24 cellular contexts compared by ENCODE assay signal in the genomic region with DNA sequence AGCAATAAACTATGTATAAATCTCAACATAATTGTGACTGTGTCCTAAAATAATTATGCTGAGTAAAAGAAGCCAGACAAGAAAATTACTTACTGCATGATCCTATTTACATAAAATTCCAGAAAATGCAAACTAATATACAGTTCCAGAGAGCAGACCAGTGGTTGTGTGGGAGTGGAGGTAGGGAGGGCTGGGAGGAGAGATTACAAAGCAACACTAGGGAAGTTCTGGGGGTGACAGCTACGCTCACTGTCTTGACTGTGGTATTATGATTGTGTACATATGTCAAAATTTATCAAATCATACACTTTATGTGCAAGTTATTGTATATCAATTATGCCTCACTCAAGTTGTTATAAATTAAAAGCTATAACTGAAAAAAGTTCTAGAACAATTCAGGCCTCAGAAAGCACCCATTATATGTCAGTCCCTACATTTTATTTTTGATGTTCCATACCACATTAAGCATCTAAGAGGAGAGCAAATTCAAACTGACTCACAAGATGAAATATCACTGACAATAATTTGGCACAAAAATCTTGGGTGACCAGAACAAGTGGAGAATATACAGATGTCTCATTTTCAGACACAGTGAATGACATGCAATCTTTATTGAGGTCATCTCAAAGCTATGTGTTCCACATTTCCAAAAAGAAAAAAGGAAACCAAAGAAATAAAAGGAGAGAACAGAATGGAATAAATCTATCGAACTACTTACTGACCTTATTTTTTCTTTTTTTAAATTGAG.
DNase-seq lines count a peak whose midpoint lies in the region; ATAC-seq and TF ChIP-seq lines count a peak whose summit lies in the region.
"Had no signal": no experiment of that assay in that cellular context is flagged by ENCODE, and none has a peak within 500 bp of the region (broad histone marks: within the 10 kb centered on the region; RNA-seq: fewer than 3 reads in every experiment).

No MANE protein-coding gene starts in this region.

- WGBS in IMR-90 (ENCODE audit: extremely low coverage in 2 of 2, insufficient read length in 1 of 2), 2 experiments: no CpG with 5 or more reads among the region's 2 CpGs

- CTCF ChIA-PET in IMR-90 (lab: Yijun Ruan, JAX): no interaction called here

- no peak overlapping the region for H3K27ac ChIP-seq in IMR-90 (ENCODE audit: insufficient read depth, low read length)
- H3K27ac ChIP-seq in upper lobe of right lung: no peak overlapping the region
- H3K27ac ChIP-seq: left ventricle myocardium inferior, SJCRH30, VCaP had no signal

- no peak overlapping the region for H3K18ac ChIP-seq in IMR-90 (ENCODE audit: low read depth, low read length)

- no peak overlapping the region for H2BK20ac ChIP-seq in IMR-90 (ENCODE audit: low read depth, low read length)

- H3K4me3 Mint-ChIP-seq in activated T-helper 2 cell treated with anti-CD3 and anti-CD28 coated beads, Interferon-gamma antibody, Interleukin-2, Interleukin-4, amounts not matched to agents 10 μg/mL and 5 μg/mL and 100 μg/mL, durations not matched to agents 14 hours and 24 hours and 36 hours (ENCODE audit: low read depth): no peak overlapping the region
- H3K4me3 Mint-ChIP-seq: central memory CD8-positive, alpha-beta T cell had no signal

- BruUV-seq in IMR-90 (replicated peaks; lab: Mats Ljungman, UMichigan): no TSS peak

- no peak overlapping the region for H2BK120ac ChIP-seq in IMR-90 (ENCODE audit: low read depth, low read length)

- H2BK15ac ChIP-seq in IMR-90 (ENCODE audit: low read depth, low read length): no peak overlapping the region

- H3K9me3 Mint-ChIP-seq in activated T-helper 2 cell treated with anti-CD3 and anti-CD28 coated beads, Interferon-gamma antibody, Interleukin-2, Interleukin-4, amounts not matched to agents 10 μg/mL and 5 μg/mL and 100 μg/mL, durations not matched to agents 14 hours and 24 hours and 36 hours: no peaks in the 10 kb centered on the region
- H3K9me3 Mint-ChIP-seq: central memory CD8-positive, alpha-beta T cell; naive B cell had no signal

- no peak overlapping the region for H3K27ac Mint-ChIP-seq in activated T-helper 2 cell treated with anti-CD3 and anti-CD28 coated beads, Interferon-gamma antibody, Interleukin-2, Interleukin-4, amounts not matched to agents 10 μg/mL and 5 μg/mL and 100 μg/mL, durations not matched to agents 14 hours and 24 hours and 36 hours

- H3K9me1 ChIP-seq in IMR-90 (ENCODE audit: insufficient read depth, low read length): peaks cover 18% of the 10 kb centered on the region

- ATAC-seq in IMR-90 (ENCODE audit: low read depth) (no peak), SK-N-SH treated with all-trans-retinoic acid at 6 μM for 48 hours (peak; percentile 10; the same call in 2 of the 3 replicates), upper lobe of right lung (peak; percentile 42)

- TF ChIP-seq CTCF in IMR-90 (conservative IDR thresholded peaks at IDR 0.05; ENCODE audit: low read depth, low read length): no peak
- no peak for TF ChIP-seq CTCF in upper lobe of right lung (IDR thresholded peaks at IDR 0.05)
- no peak for TF ChIP-seq CTCF in GM20000 (IDR thresholded peaks at IDR 0.05; ENCODE audit: extremely low read depth, missing control alignments)

- H3K79me1 ChIP-seq in IMR-90 (ENCODE audit: low read depth in 1 of 2, low read length in 2 of 2): peaks cover 0 to 24% of the 10 kb centered on the region in 2 experiments; a peak in 3 of 4 replicates

- no peak for TF ChIP-seq RAD21 in IMR-90 (IDR thresholded peaks at IDR 0.05; ENCODE audit: low read length)

- H3K36me3 ChIP-seq in IMR-90 (ENCODE audit: control insufficient read depth, insufficient read depth, low read length) (peaks cover 35% of the 10 kb centered on the region), upper lobe of right lung (peaks cover 3% of the 10 kb centered on the region)
- H3K36me3 ChIP-seq: left ventricle myocardium inferior had no signal

- 0 out of 2 replicates have a peak overlapping the region, but pooled peaks have one; percentile 31 for H3K14ac ChIP-seq in IMR-90 (replicated peaks; ENCODE audit: low read depth, low read length)

- peaks cover 10% of the 10 kb centered on the region for H3K4me1 ChIP-seq in IMR-90 (ENCODE audit: control insufficient read depth, insufficient read depth, low read length)
- H3K4me1 ChIP-seq in upper lobe of right lung: peaks cover 19% of the 10 kb centered on the region
- H3K4me1 ChIP-seq: SJCRH30 had no signal

- no peak overlapping the region for H2AK5ac ChIP-seq in IMR-90 (ENCODE audit: low read depth, low read length)

- peaks cover 2% of the 10 kb centered on the region for H3K4me1 Mint-ChIP-seq in activated T-helper 2 cell treated with anti-CD3 and anti-CD28 coated beads, Interferon-gamma antibody, Interleukin-2, Interleukin-4, amounts not matched to agents 10 μg/mL and 5 μg/mL and 100 μg/mL, durations not matched to agents 14 hours and 24 hours and 36 hours (ENCODE audit: low read depth)
- H3K4me1 Mint-ChIP-seq: central memory CD8-positive, alpha-beta T cell; naive B cell had no signal

- DNase-seq in IMR-90 (peak; percentile 49), dedifferentiated amniotic fluid mesenchymal stem cell (ENCODE audit: extremely low spot score) (peak; percentile 39), upper lobe of right lung (no peak), ureter (ENCODE audit: low spot score) (no peak), GM20000 (ENCODE audit: low spot score) (no peak)
- DNase-seq in activated T-helper 2 cell treated with anti-CD3 and anti-CD28 coated beads, Interferon-gamma antibody, Interleukin-2, Interleukin-4, amounts not matched to agents 10 μg/mL and 5 μg/mL and 100 μg/mL, durations not matched to agents 14 hours and 24 hours and 36 hours (ENCODE audit: low spot score): no peak
- DNase-seq: activated CD4-positive, alpha-beta T cell treated with anti-CD3 and anti-CD28 coated beads for 4 hours; activated CD8-positive, alpha-beta memory T cell treated with anti-CD3 and anti-CD28 coated beads for 24 hours; activated gamma-delta T cell; activated T-cell treated with anti-CD3 and anti-CD28 coated beads, Interleukin-2, amount 50 U/mL, for 1 hour; C1 segment of cervical spinal cord; DND-41; left ventricle myocardium inferior; MV-4-11; naive B cell; NCI-H1694; NCI-H510A; occipital lobe; SJCRH30; stimulated activated CD4-positive, alpha-beta T cell treated with anti-CD3 and anti-CD28 coated beads, Interleukin-2, amount 100 ng/mL, for 24 hours; tibial artery had no signal

- intact Hi-C loops in IMR-90 (cut with micrococcal nuclease) (no loop called here), upper lobe of right lung (cut with DNase I) (no loop called here)
- intact Hi-C loops in activated T-helper 2 cell treated with anti-CD3 and anti-CD28 coated beads, Interferon-gamma antibody, Interleukin-2, Interleukin-4, amounts not matched to agents 10 μg/mL and 5 μg/mL and 100 μg/mL, durations not matched to agents 14 hours and 24 hours and 36 hours (cut with micrococcal nuclease): no loop called here

- no peaks in the 10 kb centered on the region; the same call in 1 of the 2 replicates for H4K20me1 ChIP-seq in IMR-90 (ENCODE audit: insufficient read depth, low read length)

- POLR2A ChIA-PET in IMR-90 (lab: Charles Lee; ENCODE audit: unreplicated experiment): no interaction called here

- dilution Hi-C loops in IMR-90 (cut with HindIII; ENCODE audit: low sequenced_read_pairs, unreplicated experiment): no loop called here

- no peak overlapping the region for H3K9ac ChIP-seq in IMR-90 (ENCODE audit: low read depth, low read length)

- no peaks in the 10 kb centered on the region for H3K27me3 ChIP-seq in IMR-90 (ENCODE audit: control insufficient read depth, insufficient read depth, low read length)
- H3K27me3 ChIP-seq in upper lobe of right lung: no peaks in the 10 kb centered on the region
- H3K27me3 ChIP-seq: SJCRH30, tibial artery had no signal

- H3K56ac ChIP-seq in IMR-90 (ENCODE audit: extremely low read depth, insufficient read depth, low read length): no peak overlapping the region

- no peak overlapping the region for H2BK5ac ChIP-seq in IMR-90 (ENCODE audit: low read depth, low read length, poor library complexity, severe bottlenecking)

- H4K5ac ChIP-seq in IMR-90 (ENCODE audit: low read depth, low read length): no peak overlapping the region

- no peaks in the 10 kb centered on the region for H3K9me3 ChIP-seq in IMR-90 (ENCODE audit: control insufficient read depth, insufficient read depth, low read length)
- H3K9me3 ChIP-seq in upper lobe of right lung: no peaks in the 10 kb centered on the region
- H3K9me3 ChIP-seq: left ventricle myocardium inferior, SJCRH30, tibial artery had no signal

- H3K4me3 ChIP-seq in IMR-90 (ENCODE audit: insufficient read depth, low read depth, low read length) (no peak overlapping the region), upper lobe of right lung (no peak overlapping the region)
- H3K4me3 ChIP-seq: left ventricle myocardium inferior, SJCRH30, tibial artery had no signal

- H3K23ac ChIP-seq in IMR-90 (ENCODE audit: low read depth, low read length): no peak overlapping the region

- H3K27me3 Mint-ChIP-seq in activated T-helper 2 cell treated with anti-CD3 and anti-CD28 coated beads, Interferon-gamma antibody, Interleukin-2, Interleukin-4, amounts not matched to agents 10 μg/mL and 5 μg/mL and 100 μg/mL, durations not matched to agents 14 hours and 24 hours and 36 hours (ENCODE audit: low read depth): peaks cover 18% of the 10 kb centered on the region

- no peak overlapping the region for H4K91ac ChIP-seq in IMR-90 (ENCODE audit: insufficient read depth, low read depth, low read length)

- H2AFZ ChIP-seq in IMR-90 (replicated peaks; ENCODE audit: low read length, poor library complexity): no peak overlapping the region

- H4K8ac ChIP-seq in IMR-90 (ENCODE audit: low read depth in 2 of 2, low read length in 2 of 2): no peak overlapping the region

- in situ Hi-C loops in IMR-90 (cut with MboI; ENCODE audit: low sequenced_read_pairs): no loop called here

- H2AK9ac ChIP-seq in IMR-90 (replicated peaks; ENCODE audit: low read depth, low read length, poor library complexity): no peak overlapping the region

- H3K36me3 Mint-ChIP-seq in activated T-helper 2 cell treated with anti-CD3 and anti-CD28 coated beads, Interferon-gamma antibody, Interleukin-2, Interleukin-4, amounts not matched to agents 10 μg/mL and 5 μg/mL and 100 μg/mL, durations not matched to agents 14 hours and 24 hours and 36 hours (ENCODE audit: low read depth): no peaks in the 10 kb centered on the region
- H3K36me3 Mint-ChIP-seq: naive B cell had no signal

- no peak overlapping the region for H3K4me2 ChIP-seq in IMR-90 (ENCODE audit: low read depth, low read length)

- peak overlapping the region; percentile 39; the same call in 1 of the 2 replicates for H3K4ac ChIP-seq in IMR-90 (ENCODE audit: low read depth, low read length)

- no peak for TF ChIP-seq POLR2A in IMR-90 (IDR thresholded peaks at IDR 0.05; ENCODE audit: low read depth, low read length)

TF ChIP-seq in IMR-90, 13 proteins besides CTCF, POLR2A, EP300 and RAD21 (continues in another document):
- no peak for TF ChIP-seq MXI1 (IDR thresholded peaks at IDR 0.05; ENCODE audit: borderline replicate concordance, low read depth, low read length)
- TF ChIP-seq FOS (IDR thresholded peaks at IDR 0.05; ENCODE audit: low read depth, low read length): no peak

TF ChIP-seq in SK-N-SH treated with all-trans-retinoic acid at 6 μM for 48 hours, 23 proteins besides CTCF, POLR2A, EP300 and RAD21:
- TF ChIP-seq ARNTL (CRISPR knock-in tag; IDR thresholded peaks at IDR 0.05; ENCODE audit: borderline replicate concordance, low read depth): no peak
- peak; percentile 76 for TF ChIP-seq TOX (CRISPR knock-in tag; IDR thresholded peaks at IDR 0.05; ENCODE audit: borderline replicate concordance)
- peak; percentile 50 for TF ChIP-seq ISL1 (CRISPR knock-in tag; IDR thresholded peaks at IDR 0.05)

Comparison
In these comparisons a context has a peak if more than half of its experiments do, and no peak if none do; other contexts are left out.
1. DNase-seq: peak in IMR-90 (single experiment) and dedifferentiated amniotic fluid mesenchymal stem cell (single experiment); none in upper lobe of right lung (single experiment), activated T-helper 2 cell treated with anti-CD3 and anti-CD28 coated beads, Interferon-gamma antibody, Interleukin-2, Interleukin-4, amounts not matched to agents 10 μg/mL and 5 μg/mL and 100 μg/mL, durations not matched to agents 14 hours and 24 hours and 36 hours (single experiment), ureter (single experiment) and GM20000 (single experiment).